In the genomic region with DNA sequence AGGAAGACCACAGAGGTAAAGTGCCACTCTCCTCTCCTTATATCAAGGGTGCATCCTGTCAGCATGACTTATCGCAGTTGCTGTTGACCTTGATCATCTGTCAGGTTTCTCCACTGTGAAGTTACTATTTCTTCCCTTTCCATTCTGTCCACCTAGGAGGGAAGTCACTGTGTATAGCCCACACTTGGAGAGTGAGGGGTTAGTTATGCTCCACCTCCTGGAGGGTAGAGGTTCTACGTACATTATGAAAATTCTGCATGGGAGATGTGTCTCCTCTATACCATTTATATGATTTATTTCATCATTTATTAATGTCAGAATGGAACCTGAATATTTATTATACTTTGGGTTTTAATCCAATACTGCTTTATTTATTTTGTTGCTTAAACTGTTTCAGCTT, we compare ENCODE assay signal across 1 cellular context.
TF ChIP-seq lines count a peak whose summit lies in the region.

No MANE protein-coding gene starts in this region.

TF ChIP-seq in HepG2, 621 proteins besides CTCF, POLR2A, EP300 and RAD21:
- TF ChIP-seq SP140L (CRISPR knock-in tag; IDR thresholded peaks at IDR 0.05; ENCODE audit: borderline replicate concordance), result no peak
- no peak for TF ChIP-seq ZNF547 (CRISPR knock-in tag; IDR thresholded peaks at IDR 0.05)
- TF ChIP-seq RCOR2 (CRISPR knock-in tag; IDR thresholded peaks at IDR 0.05), result no peak
- no peak for TF ChIP-seq ZNF136 (CRISPR knock-in tag; IDR thresholded peaks at IDR 0.05; ENCODE audit: low read depth)
- TF ChIP-seq, protein P1, sequence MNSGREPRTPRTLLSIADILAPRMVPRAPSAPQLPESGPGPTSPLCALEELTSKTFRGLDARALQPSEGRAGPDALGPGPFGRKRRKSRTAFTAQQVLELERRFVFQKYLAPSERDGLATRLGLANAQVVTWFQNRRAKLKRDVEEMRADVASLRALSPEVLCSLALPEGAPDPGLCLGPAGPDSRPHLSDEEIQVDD (CRISPR knock-in tag; IDR thresholded peaks at IDR 0.05; ENCODE audit: borderline replicate concordance), result no peak
TF ChIP-seq in HepG2: peak in this region for 0.
